ENCODE assay signal across 1 cellular context in genomic region chr10:98067165-98067564, GRCh38.
TF ChIP-seq lines count a peak whose summit lies in the region.

No MANE protein-coding gene starts in this region.

TF ChIP-seq in WTC11, 78 proteins besides CTCF, POLR2A, EP300 and RAD21 (continued from another document):
- TF ChIP-seq TEAD4 (CRISPR knock-in tag; IDR thresholded peaks at IDR 0.05) = no peak
